Comparison of ENCODE assay signal across 12 cellular contexts in the genomic region with DNA sequence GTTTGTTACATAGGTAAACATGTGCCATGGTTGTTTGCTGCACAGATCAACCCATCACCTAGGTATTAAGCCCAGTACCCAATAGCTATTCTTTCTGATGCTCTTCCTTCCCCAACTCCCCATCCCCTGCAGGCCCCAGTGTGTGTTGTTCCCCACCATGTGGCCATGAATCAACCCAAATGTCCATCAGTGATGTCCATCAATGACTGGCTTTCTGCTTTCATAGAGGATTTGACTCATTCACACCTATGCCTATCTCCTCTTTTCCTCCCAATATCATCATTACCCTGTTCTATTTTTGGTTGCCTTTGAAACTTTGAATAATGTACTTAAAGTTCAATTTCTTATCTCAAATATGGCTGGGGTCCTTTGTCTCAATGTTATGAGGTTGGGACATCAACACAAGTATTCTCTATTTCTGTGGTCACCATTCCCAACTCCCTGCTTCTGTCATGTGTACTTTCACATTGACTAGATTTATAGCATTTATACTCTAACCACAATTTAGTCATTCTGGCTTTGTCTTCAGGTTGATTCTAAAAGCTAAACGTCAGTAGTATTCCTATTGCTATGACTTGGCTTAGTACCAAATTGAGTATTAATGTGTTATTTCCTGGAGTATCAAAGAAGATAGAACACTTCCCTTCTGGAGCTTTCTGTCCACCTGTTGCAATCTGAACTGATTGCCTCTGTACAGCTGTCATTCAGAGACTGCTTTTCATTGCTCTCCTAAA.
"Had no signal": no experiment of that assay in that cellular context is flagged by ENCODE, and none has a peak within 500 bp of the region (broad histone marks: within the 10 kb centered on the region; RNA-seq: fewer than 3 reads in every experiment).

No MANE protein-coding gene starts in this region.

- H3K27ac Mint-ChIP-seq: activated CD4-positive, alpha-beta memory T cell treated with anti-CD3 and anti-CD28 coated beads, Interleukin-2, amount 10 ng/mL, durations not matched to agents 7 days and 5 days; brain; dendritic cell treated with granulocyte-macrophage colony-stimulating factor and Interleukin-4, amounts not matched to agents 40 ng/mL and 50 ng/mL, for 4 days; effector memory CD8-positive, alpha-beta T cell had no signal

- H3K9me3 Mint-ChIP-seq: activated CD4-positive, alpha-beta memory T cell treated with anti-CD3 and anti-CD28 coated beads, Interleukin-2, amount 10 ng/mL, durations not matched to agents 7 days and 5 days; dendritic cell treated with granulocyte-macrophage colony-stimulating factor and Interleukin-4, amounts not matched to agents 40 ng/mL and 50 ng/mL, for 4 days; effector memory CD8-positive, alpha-beta T cell had no signal

- H3K4me3 Mint-ChIP-seq: activated CD4-positive, alpha-beta memory T cell treated with anti-CD3 and anti-CD28 coated beads, Interleukin-2, amount 10 ng/mL, durations not matched to agents 7 days and 5 days; brain; dendritic cell treated with granulocyte-macrophage colony-stimulating factor and Interleukin-4, amounts not matched to agents 40 ng/mL and 50 ng/mL, for 4 days; effector memory CD8-positive, alpha-beta T cell had no signal

- DNase-seq: activated CD4-positive, alpha-beta memory T cell treated with anti-CD3 and anti-CD28 coated beads, Interleukin-2, amount 10 ng/mL, durations not matched to agents 7 days and 5 days; activated gamma-delta T cell treated with Interleukin-2 at 50 U/mL for 16 hours; amniotic stem cell; cerebellar nuclear complex; effector memory CD8-positive, alpha-beta T cell; hippocampal formation; spleen; stimulated activated CD4-positive, alpha-beta T cell treated with anti-CD3 and anti-CD28 coated beads, Interleukin-2, amount 100 ng/mL, for 24 hours; stomach had no signal

- ATAC-seq: effector memory CD8-positive, alpha-beta T cell; sciatic nerve had no signal

- H3K4me1 Mint-ChIP-seq: brain had no signal

- H3K36me3 Mint-ChIP-seq: brain had no signal

- H3K27me3 Mint-ChIP-seq: activated CD4-positive, alpha-beta memory T cell treated with anti-CD3 and anti-CD28 coated beads, Interleukin-2, amount 10 ng/mL, durations not matched to agents 7 days and 5 days; brain; dendritic cell treated with granulocyte-macrophage colony-stimulating factor and Interleukin-4, amounts not matched to agents 40 ng/mL and 50 ng/mL, for 4 days had no signal
